In the genomic region with DNA sequence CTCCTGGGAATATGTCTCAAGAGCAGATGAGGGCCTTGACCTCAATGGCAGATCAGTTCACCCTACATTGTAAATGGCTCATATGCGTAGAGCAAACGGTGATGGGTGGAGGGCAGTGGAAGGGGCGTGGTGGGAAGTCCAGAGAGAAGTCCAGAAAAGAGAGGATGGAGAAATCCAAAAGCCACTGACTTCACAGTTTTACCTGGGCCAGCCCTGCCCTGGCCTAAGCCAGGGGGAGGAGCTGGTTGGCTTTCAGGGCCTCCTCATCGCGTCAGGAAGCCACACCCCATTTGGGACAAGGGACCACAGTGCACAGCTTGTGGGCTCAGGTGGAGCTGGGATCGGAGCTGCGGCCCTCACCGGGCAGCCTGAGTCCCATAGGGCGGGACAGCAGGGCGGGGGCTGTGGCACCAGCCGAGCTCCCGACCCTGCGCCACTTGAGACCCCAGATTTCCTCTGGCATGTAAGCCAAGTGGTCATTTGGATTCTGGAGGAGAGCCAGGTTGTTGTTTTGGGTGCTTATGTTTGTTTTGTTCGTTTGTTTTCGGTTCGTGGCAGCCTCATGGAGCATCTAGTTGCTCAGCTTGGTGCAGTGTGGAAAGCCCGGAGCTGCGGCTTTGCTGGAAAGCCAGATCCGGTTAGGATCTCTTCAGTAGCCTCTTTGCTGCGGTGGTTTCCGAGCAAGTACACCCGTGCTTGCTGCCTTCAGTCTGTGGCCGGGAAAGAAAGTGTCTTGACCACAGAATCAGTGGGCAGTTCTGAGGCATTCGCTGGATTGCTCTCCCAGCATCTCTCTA, we compare ENCODE assay signal across 13 cellular contexts. TPM values are rescaled to one million over a fixed set of nuclear protein-coding genes. Genes with fewer than 3 reads are reported as not detected.
DNase-seq lines count a peak whose midpoint lies in the region; ATAC-seq, FAIRE-seq and TF ChIP-seq lines count a peak whose summit lies in the region.
"Had no signal": no experiment of that assay in that cellular context is flagged by ENCODE, and none has a peak within 500 bp of the region (broad histone marks: within the 10 kb centered on the region; RNA-seq: fewer than 3 reads in every experiment).

No MANE protein-coding gene starts in this region.

- H3K9me3 Mint-ChIP-seq in activated T-cell treated with anti-CD3 and anti-CD28 coated beads, Interleukin-2, amount 50 U/mL, for 72 hours: peaks cover 4% of the 10 kb centered on the region in 2 donors

- H3K9me3 ChIP-seq in pancreas: no peaks in the 10 kb centered on the region

- H3K36me3 ChIP-seq in pancreas: no peaks in the 10 kb centered on the region

- no peak overlapping the region for H3K27ac Mint-ChIP-seq in activated T-cell treated with anti-CD3 and anti-CD28 coated beads, Interleukin-2, amount 50 U/mL, for 72 hours
- H3K27ac Mint-ChIP-seq: T-cell had no signal

- no peak overlapping the region for H3K4me3 ChIP-seq in pancreas

- TF ChIP-seq CTCF in pancreas (IDR thresholded peaks at IDR 0.05): no peak

- DNase-seq in DMS79 treated with DMSO at 0.1 percent for 48 hours (lab: John Stamatoyannopoulos, UW) (peak; percentile 24), NCI-H510A (lab: John Stamatoyannopoulos, UW) (peak; percentile 30), fibroblast of gingiva (ENCODE audit: low read depth) (peak; percentile 33), pancreas (peak in 1 of 6 donors; percentile 65), T-helper 1 cell (no peak)
- no peak for DNase-seq in activated T-cell treated with anti-CD3 and anti-CD28 coated beads, Interleukin-2, amount 50 U/mL, for 72 hours
- DNase-seq in central memory CD4-positive, alpha-beta T cell: no peak
- DNase-seq: activated gamma-delta T cell, NCI-H1694, T-cell had no signal

- H3K27me3 Mint-ChIP-seq in activated T-cell treated with anti-CD3 and anti-CD28 coated beads, Interleukin-2, amount 50 U/mL, for 72 hours (ENCODE audit: low read depth): no peaks in the 10 kb centered on the region

- H3K36me3 Mint-ChIP-seq in activated T-cell treated with anti-CD3 and anti-CD28 coated beads, Interleukin-2, amount 50 U/mL, for 72 hours (ENCODE audit: insufficient read depth in 2 of 2): peaks cover 0 to 4% of the 10 kb centered on the region in 2 donors

- H3K27me3 ChIP-seq in pancreas: no peaks in the 10 kb centered on the region

- no peaks in the 10 kb centered on the region for H3K4me1 Mint-ChIP-seq in activated T-cell treated with anti-CD3 and anti-CD28 coated beads, Interleukin-2, amount 50 U/mL, for 72 hours (ENCODE audit: low read depth)
- H3K4me1 Mint-ChIP-seq: central memory CD8-positive, alpha-beta T cell had no signal

- 71 to 72% methylated on average over 24 of the region's 24 CpGs for WGBS in pancreas, 2 donors

- ATAC-seq in pancreas (peak in 3 of 4 donors; percentile 47 to 53 (median 50)), HG03354 (IDR thresholded peaks at IDR 0.05; ENCODE audit: poor library complexity, severe bottlenecking, unreplicated experiment) (no peak)
- ATAC-seq in activated T-cell treated with anti-CD3 and anti-CD28 coated beads, Interleukin-2, amount 50 U/mL, for 72 hours (replicated peaks in 1 of 2): no peak
- ATAC-seq: T-cell had no signal

- intact Hi-C loops in pancreas (cut with DNase I): loop anchor here in 1 of 3 donors (10.0 kb wide), 1 partner anchor 173 kb away; no protein-coding TSS in a partner anchor

- H3K4me3 Mint-ChIP-seq in activated T-cell treated with anti-CD3 and anti-CD28 coated beads, Interleukin-2, amount 50 U/mL, for 72 hours: no peak overlapping the region
- H3K4me3 Mint-ChIP-seq: central memory CD8-positive, alpha-beta T cell; T-cell had no signal

- no peak for FAIRE-seq in pancreas (lab: Jason Lieb, UNC)

- no peaks in the 10 kb centered on the region for H3K4me1 ChIP-seq in pancreas

- no peak overlapping the region for H3K27ac ChIP-seq in pancreas

RNA-seq across cellular contexts. Expression of a gene that starts 42.2 kb away (rescaled TPM):
- total RNA-seq in pancreas: 10 to 100 TPM in 3 of 6 donors, 1 to 10 TPM in 3; 6.6 to 10.9 (median 9.5) TPM
- 10 to 100 TPM in 1 of 2 donors, 1 to 10 TPM in 1; 6.9 to 11.0 TPM for polyA plus RNA-seq in pancreas
- 10 to 100 TPM; 41.9 to 43.6 TPM for total RNA-seq in activated T-cell treated with anti-CD3 and anti-CD28 coated beads, Interleukin-2, amount 50 U/mL, for 72 hours

RNA-seq across cellular contexts. Expression of a gene that starts 42.2 kb away (rescaled TPM):
- under 1 TPM in 1 of 6 donors, not detected in 5; 0.09 TPM for total RNA-seq in pancreas
- polyA plus RNA-seq in pancreas: not detected
- total RNA-seq in activated T-cell treated with anti-CD3 and anti-CD28 coated beads, Interleukin-2, amount 50 U/mL, for 72 hours: under 1 TPM; 0.25 to 0.31 TPM
- polyA plus RNA-seq: BJ had no signal

Comparison
In these comparisons a context has a peak if more than half of its experiments do, and no peak if none do; other contexts are left out.
1. DNase-seq: peak in DMS79 treated with DMSO at 0.1 percent for 48 hours (single experiment), NCI-H510A (single experiment) and fibroblast of gingiva (single experiment); none in T-helper 1 cell (0 of 5), activated T-cell treated with anti-CD3 and anti-CD28 coated beads, Interleukin-2, amount 50 U/mL, for 72 hours (0 of 2) and central memory CD4-positive, alpha-beta T cell (single experiment).
2. ATAC-seq: peak in pancreas (3 of 4); none in HG03354 (single experiment) and activated T-cell treated with anti-CD3 and anti-CD28 coated beads, Interleukin-2, amount 50 U/mL, for 72 hours (0 of 2).